12 cellular contexts compared by ENCODE assay signal in genomic region chr17:36850794-36851193, GRCh38.
DNase-seq lines count a peak whose midpoint lies in the region; FAIRE-seq and TF ChIP-seq lines count a peak whose summit lies in the region.
"Had no signal": no experiment of that assay in that cellular context is flagged by ENCODE, and none has a peak within 500 bp of the region (broad histone marks: within the 10 kb centered on the region; RNA-seq: fewer than 3 reads in every experiment).

No MANE protein-coding gene starts in this region.

- CTCF ChIA-PET in MCF 10A (lab: Yijun Ruan, JAX) = no interaction called here

- H3K4me3 Mint-ChIP-seq in MCF 10A (ENCODE audit: unreplicated experiment) = no peak overlapping the region
- H3K4me3 Mint-ChIP-seq in neural progenitor cell = no peak overlapping the region
- H3K4me3 Mint-ChIP-seq: stimulated activated naive B cell treated with anti-CD40 and anti-IgM and Interleukin-4, amounts not matched to agents 10 μg/mL and 1 μg/mL and 100 μg/mL, for 72 hours had no signal

- DNase-seq in MCF 10A (ENCODE audit: unreplicated experiment) (peak; percentile 94), breast epithelium (ENCODE audit: low spot score in 2 of 2) (no peak), RKO (ENCODE audit: low spot score) (peak; percentile 72), epithelial cell of prostate (ENCODE audit: low read depth, low spot score) (no peak), urothelium cell line (ENCODE audit: low spot score) (peak; percentile 85), NCI-H2227 (lab: John Stamatoyannopoulos, UW; ENCODE audit: unreplicated experiment) (no peak), neural progenitor cell (ENCODE audit: low spot score) (no peak)
- DNase-seq in stimulated activated naive CD4-positive, alpha-beta T cell treated with Interleukin-2 at 50 U/mL for 16 hours (lab: John Stamatoyannopoulos, UW) = no peak
- DNase-seq: NCI-H526 treated with DMSO at 0.1 percent for 48 hours; stimulated activated naive B cell treated with anti-CD40 and anti-IgM and Interleukin-4, amounts not matched to agents 10 μg/mL and 1 μg/mL and 100 μg/mL, for 72 hours had no signal

- H3K36me3 Mint-ChIP-seq in MCF 10A (ENCODE audit: insufficient read depth, unreplicated experiment) (peaks cover 17% of the 10 kb centered on the region), neural progenitor cell (no peaks in the 10 kb centered on the region)
- H3K36me3 Mint-ChIP-seq: stimulated activated naive B cell treated with anti-CD40 and anti-IgM and Interleukin-4, amounts not matched to agents 10 μg/mL and 1 μg/mL and 100 μg/mL, for 72 hours had no signal

- TF ChIP-seq CTCF in MCF 10A (IDR thresholded peaks at IDR 0.05; ENCODE audit: unreplicated experiment) (no peak), breast epithelium (IDR thresholded peaks at IDR 0.05) (no peak), neural progenitor cell (IDR thresholded peaks at IDR 0.05) (no peak)

- no peaks in the 10 kb centered on the region for H3K79me2 ChIP-seq in neural progenitor cell (ENCODE audit: low read depth)

- no peak overlapping the region for H3K4me3 ChIP-seq in breast epithelium
- H3K4me3 ChIP-seq in neural progenitor cell = no peak overlapping the region
- H3K4me3 ChIP-seq: esophagus muscularis mucosa had no signal

- H4K20me1 ChIP-seq in neural progenitor cell (ENCODE audit: low read depth) = no peaks in the 10 kb centered on the region

- no peak for FAIRE-seq in urothelium cell line (lab: Jason Lieb, UNC)

- H3K9ac ChIP-seq in neural progenitor cell = no peak overlapping the region

- BruUV-seq in MCF 10A (replicated peaks; lab: Mats Ljungman, UMichigan) = no TSS peak

- H3K4me1 Mint-ChIP-seq in MCF 10A (ENCODE audit: insufficient read depth, unreplicated experiment) = peaks cover 24% of the 10 kb centered on the region
- peaks cover 13% of the 10 kb centered on the region for H3K4me1 Mint-ChIP-seq in neural progenitor cell

- H3K36me3 ChIP-seq in breast epithelium (no peaks in the 10 kb centered on the region), neural progenitor cell (no peaks in the 10 kb centered on the region)
- H3K36me3 ChIP-seq: esophagus muscularis mucosa had no signal

- POLR2A ChIA-PET in MCF 10A (lab: Yijun Ruan, JAX) = no interaction called here

- TF ChIP-seq POLR2A in breast epithelium (IDR thresholded peaks at IDR 0.05) = no peak

- H3K4me2 ChIP-seq in neural progenitor cell = no peak overlapping the region

- H3F3A ChIP-seq in neural progenitor cell (ENCODE audit: low read depth) = no peaks in the 10 kb centered on the region

- no peaks in the 10 kb centered on the region for H3K27me3 Mint-ChIP-seq in MCF 10A (ENCODE audit: insufficient read depth, unreplicated experiment)
- peaks cover 19% of the 10 kb centered on the region for H3K27me3 Mint-ChIP-seq in neural progenitor cell (ENCODE audit: insufficient read depth, low read depth)

- no peak overlapping the region for H2AFZ ChIP-seq in neural progenitor cell (replicated peaks)

- H3K27ac Mint-ChIP-seq in MCF 10A (ENCODE audit: low read depth, unreplicated experiment) (peak overlapping the region; percentile 94), neural progenitor cell (no peak overlapping the region)
- H3K27ac Mint-ChIP-seq: stimulated activated naive B cell treated with anti-CD40 and anti-IgM and Interleukin-4, amounts not matched to agents 10 μg/mL and 1 μg/mL and 100 μg/mL, for 72 hours had no signal

- H3K27ac ChIP-seq in breast epithelium (no peak overlapping the region), epithelial cell of prostate (peak overlapping the region; percentile 69), neural progenitor cell (no peak overlapping the region)
- H3K27ac ChIP-seq: C4-2B, esophagus muscularis mucosa had no signal

- H3K27me3 ChIP-seq in breast epithelium (peaks cover 0 to 22% of the 10 kb centered on the region in 2 donors), neural progenitor cell (no peaks in the 10 kb centered on the region)

- H3K4me1 ChIP-seq in breast epithelium (no peaks in the 10 kb centered on the region), neural progenitor cell (peaks cover 6% of the 10 kb centered on the region)
- H3K4me1 ChIP-seq: esophagus muscularis mucosa had no signal

- no peaks in the 10 kb centered on the region for H3K9me3 ChIP-seq in breast epithelium
- no peaks in the 10 kb centered on the region for H3K9me3 ChIP-seq in neural progenitor cell (ENCODE audit: low read depth)
- H3K9me3 ChIP-seq: esophagus muscularis mucosa had no signal

- H3K9me3 Mint-ChIP-seq in MCF 10A (ENCODE audit: unreplicated experiment) = no peaks in the 10 kb centered on the region
- H3K9me3 Mint-ChIP-seq in neural progenitor cell = no peaks in the 10 kb centered on the region
- H3K9me3 Mint-ChIP-seq: stimulated activated naive B cell treated with anti-CD40 and anti-IgM and Interleukin-4, amounts not matched to agents 10 μg/mL and 1 μg/mL and 100 μg/mL, for 72 hours had no signal

- intact Hi-C loops in MCF 10A (cut with micrococcal nuclease) (loop anchor here (1.0 to 2.0 kb wide), 2 partner anchors 70 to 98 kb away; partner anchors contain the start of gene AATF), breast epithelium (cut with DNase I; ENCODE audit: low total_unique reads) (loop anchor here (1.0 kb wide), 1 partner anchor 10 kb away; no protein-coding TSS in a partner anchor)

Comparison
In these comparisons a context has a peak if more than half of its experiments do, and no peak if none do; other contexts are left out.
1. DNase-seq: peak in MCF 10A (single experiment), RKO (single experiment) and urothelium cell line (single experiment); none in breast epithelium (0 of 2), epithelial cell of prostate (single experiment), stimulated activated naive CD4-positive, alpha-beta T cell treated with Interleukin-2 at 50 U/mL for 16 hours (single experiment), NCI-H2227 (single experiment) and neural progenitor cell (single experiment).